In genomic region chr12:112401903-112402498, GRCh38 we compare ENCODE assay signal across 21 cellular contexts. TPM values are rescaled to one million over a fixed set of nuclear protein-coding genes. Genes with fewer than 3 reads are reported as not detected.
A peak's percentile ranks its signal among the peaks of the same experiment; 100 is the strongest.
DNase-seq lines count a peak whose midpoint lies in the region; ATAC-seq, FAIRE-seq and TF ChIP-seq lines count a peak whose summit lies in the region.
"Had no signal": no experiment of that assay in that cellular context is flagged by ENCODE, and none has a peak within 500 bp of the region (broad histone marks: within the 10 kb centered on the region; RNA-seq: fewer than 3 reads in every experiment).

No MANE protein-coding gene starts in this region.

- H3K79me2 ChIP-seq in K562 (ENCODE audit: control insufficient read depth, insufficient read depth, low read length) = peaks cover 12% of the 10 kb centered on the region

- no peak overlapping the region for H3K27ac ChIP-seq in A549
- H3K27ac ChIP-seq in K562 (ENCODE audit: extremely low read depth, low read depth, low read length) = no peak overlapping the region

- H3K9me3 ChIP-seq in A549 (no peaks in the 10 kb centered on the region), K562 (replicated peaks; ENCODE audit: control insufficient read depth, insufficient read depth, low read depth, low read length) (no peaks in the 10 kb centered on the region)
- H3K9me3 ChIP-seq: BE2C had no signal

- TF ChIP-seq RAD21 in A549 (conservative IDR thresholded peaks at IDR 0.05 in 1 of 2, IDR thresholded peaks at IDR 0.05 in 1 of 2) = no peak
- no peak for TF ChIP-seq RAD21 in K562 (CRISPR knock-in tag; conservative IDR thresholded peaks at IDR 0.05 in 1 of 2, IDR thresholded peaks at IDR 0.05 in 1 of 2)

- peak; percentile 43 for DNase-seq in DMS53 (lab: John Stamatoyannopoulos, UW)
- no peak for DNase-seq in DMS53 treated with DMSO at 0.1 percent for 48 hours (lab: John Stamatoyannopoulos, UW; ENCODE audit: unreplicated experiment)
- DNase-seq in A549 (ENCODE audit: low read depth in 1 of 2, low spot score in 1 of 2) = no peak
- no peak for DNase-seq in HEK293T (ENCODE audit: extremely low spot score)
- no peak for DNase-seq in K562 (ENCODE audit: extremely low read depth in 1 of 4, low spot score in 3 of 4)
- no peak for DNase-seq in NCI-H2107 (lab: John Stamatoyannopoulos, UW)
- DNase-seq in amygdala (lab: John Stamatoyannopoulos, UW) = no peak
- DNase-seq: 8988T; BE2C; CD4-positive, CD25-positive, alpha-beta regulatory T cell; COR-L47; H9; MM.1S; NCI-H1092; NCI-H1436 treated with DMSO at 0.1 percent for 48 hours; NCI-H2029; NCI-H2171 treated with DMSO at 0.1 percent for 48 hours; NCI-H446; NCI-H526 treated with DMSO at 0.1 percent for 48 hours; SHP77 had no signal

- TF ChIP-seq POLR2A in A549 (IDR thresholded peaks at IDR 0.05; ENCODE audit: low read length) (no peak), K562 (conservative IDR thresholded peaks at IDR 0.05) (no peak)

- no peaks in the 10 kb centered on the region for H3K9me1 ChIP-seq in K562 (ENCODE audit: control insufficient read depth, insufficient read depth, low read length)

- H3K27me3 ChIP-seq in K562 (ENCODE audit: control insufficient read depth in 2 of 2, insufficient read depth in 2 of 2, low read length in 2 of 2) = no peaks in the 10 kb centered on the region
- H3K27me3 ChIP-seq: BE2C had no signal

- no peak for FAIRE-seq in A549 (lab: Jason Lieb, UNC)
- no peak for FAIRE-seq in K562 (lab: Jason Lieb, UNC)

- in situ Hi-C loops in K562 (cut with MboI) = no loop called here

- no peak for TF ChIP-seq EP300 in A549 (IDR thresholded peaks at IDR 0.05)
- no peak for TF ChIP-seq EP300 in K562 (IDR thresholded peaks at IDR 0.05; ENCODE audit: low read length)

- 52% methylated on average over 5 of the region's 5 CpGs for WGBS in A549 (ENCODE audit: missing lambda C conversion rate)
- WGBS in K562 (ENCODE audit: insufficient coverage, low coverage, missing lambda C conversion rate) = 19% methylated on average over 5 of the region's 5 CpGs

- intact Hi-C loops in K562 (cut with micrococcal nuclease) = loop anchor here (10.0 kb wide), 1 partner anchor 557 kb away; the partner anchor contains the start of gene MAPKAPK5

- H3K4me3 ChIP-seq in A549 (no peak overlapping the region), K562 (no peak overlapping the region)

- no peak overlapping the region for H3K4me2 ChIP-seq in A549
- H3K4me2 ChIP-seq in K562 (ENCODE audit: insufficient read depth, low read length) = no peak overlapping the region

- H3K9ac ChIP-seq in K562 (ENCODE audit: insufficient read depth in 1 of 2, low read depth in 2 of 2, low read length in 2 of 2) = no peak overlapping the region

- BruUV-seq in K562 (replicated peaks; lab: Mats Ljungman, UMichigan) = no TSS peak

- H4K20me1 ChIP-seq in K562 (replicated peaks; ENCODE audit: control insufficient read depth, insufficient read depth, low read length) = peaks cover 23% of the 10 kb centered on the region

- POLR2A ChIA-PET in A549 (lab: Yijun Ruan, JAX) = interaction anchor here (0.6 kb wide), 2 partner anchors 15 to 34 kb away, joined by 3 to 8 read pairs; no protein-coding TSS in a partner anchor
- POLR2A ChIA-PET in HEK293T (lab: Yijun Ruan, JAX) = interaction anchor here (1.2 to 1.4 kb wide), 2 partner anchors 15 kb away, joined by 3 to 5 read pairs; no protein-coding TSS in a partner anchor
- POLR2A ChIA-PET in K562 (lab: Yijun Ruan, JAX) = interaction anchor here (0.6 to 1.9 kb wide), 5 partner anchors 10 to 388 kb away, joined by 3 to 7 read pairs (median 3); no protein-coding TSS in a partner anchor

- no peak overlapping the region for H2AFZ ChIP-seq in K562 (ENCODE audit: low read depth, low read length)

- CTCF ChIA-PET in A549 (lab: Yijun Ruan, JAX) = interaction anchor here (0.6 to 3.9 kb wide), 5 partner anchors 9 to 341 kb away, joined by 3 to 24 read pairs (median 3); no protein-coding TSS in a partner anchor
- CTCF ChIA-PET in HEK293T (lab: Yijun Ruan, JAX) = no interaction called here
- CTCF ChIA-PET in K562 (lab: Yijun Ruan, JAX; ENCODE audit: low intra/inter-chr PET ratio) = no interaction called here

- H3K4me1 ChIP-seq in A549 (peaks cover 9% of the 10 kb centered on the region), K562 (replicated peaks in 1 of 2; ENCODE audit: control insufficient read depth in 2 of 2, insufficient read depth in 2 of 2, low read length in 2 of 2) (peaks cover 5% of the 10 kb centered on the region in 2 experiments; a peak in 4 of 5 replicates)

- peaks cover 30% of the 10 kb centered on the region for H3K36me3 ChIP-seq in K562 (ENCODE audit: control insufficient read depth, insufficient read depth, low read length)

- peak; percentile 50 to 57; a peak in 4 of 6 replicates for ATAC-seq in A549
- ATAC-seq in K562 = no peak
- no peak for ATAC-seq in HG03108 (IDR thresholded peaks at IDR 0.05; ENCODE audit: unreplicated experiment)

- TF ChIP-seq CTCF in A549 (IDR thresholded peaks at IDR 0.05) (no peak), K562 (IDR thresholded peaks at IDR 0.05 in 2 of 3, conservative IDR thresholded peaks at IDR 0.05 in 1 of 3; ENCODE audit: insufficient read depth in 2 of 3, low read depth in 1 of 3, low read length in 3 of 3) (no peak)

RNA-seq across cellular contexts. Expression of gene RPL6, which starts 7.4 kb away (rescaled TPM):
- 2,693 and 2,889 TPM in 2 replicates for polyA plus RNA-seq in A549 (2011; rRNA removed)
- 1,349 and 1,454 TPM in 2 replicates for polyA plus RNA-seq in A549 (2012; cell fraction: cytosol; rRNA removed)
- 377 and 674 TPM in 2 replicates for polyA plus RNA-seq in A549 (2012; cell fraction: nucleus; rRNA removed)
- 1,572 to 1,776 TPM (median 1,661 TPM) in 3 replicates for polyA plus RNA-seq in A549 (2017; fragmentation: RNase III; extraction: RNeasy Plus Mini Kit Qiagen cat#74134 plus additional on column Dnase treatment)
- 507 and 753 TPM in 2 replicates for polyA minus RNA-seq in A549 (2011; rRNA and poly(A)+ RNA removed)
- 348 and 589 TPM in 2 replicates for total RNA-seq in K562 (2011; cell fraction: chromatin; rRNA removed; ENCODE audit: low replicate concordance)
- total RNA-seq in K562 (2011; cell fraction: nucleolus; rRNA removed) = 314 and 317 TPM in 2 replicates
- total RNA-seq in K562 (2011; cell fraction: nucleoplasm; rRNA removed) = 537 and 721 TPM in 2 replicates
- 1,529 and 1,811 TPM in 2 replicates for total RNA-seq in K562 (2014; rRNA removed)
- total RNA-seq in K562 (2014; rRNA removed; fragmentation: Illumina TruSeq; extraction: Trizol) = 3,099 and 3,427 TPM in 2 replicates
- total RNA-seq in K562 (2015; rRNA removed; fragmentation: Illumina TruSeq; extraction: Trizol) = 2,718 and 2,856 TPM in 2 replicates
- total RNA-seq in K562 (2021) = 1,959 and 2,095 TPM in 2 replicates
- 2,667 and 2,691 TPM in 2 replicates for polyA plus RNA-seq in K562 (2011; rRNA removed)
- polyA plus RNA-seq in K562 (2011; cell fraction: cytosol; rRNA removed) = 1,053 and 1,467 TPM in 2 replicates
- 536 and 802 TPM in 2 replicates for polyA plus RNA-seq in K562 (2011; cell fraction: nucleus; rRNA removed)
- polyA plus RNA-seq in K562 (2012) = 2,256 and 2,883 TPM in 2 replicates
- 2,543 and 3,103 TPM in 2 replicates for polyA plus RNA-seq in K562 (2014; fragmentation: Illumina TruSeq; extraction: Trizol)
- polyA plus RNA-seq in K562 (2014; fragmentation: Nextera tagmentation; extraction: Ambion mirVana) = 1,000 to 10,000 TPM; 1,519 to 1,617 TPM
- polyA plus RNA-seq in K562 (2014; rRNA removed) = 2,156 and 2,396 TPM in 2 replicates
- 731 and 844 TPM in 2 replicates for polyA minus RNA-seq in K562 (2011; rRNA and poly(A)+ RNA removed)
- polyA minus RNA-seq in K562 (2011; cell fraction: cytosol; rRNA and poly(A)+ RNA removed) = 462 and 473 TPM in 2 replicates
- 140 and 278 TPM in 2 replicates for polyA minus RNA-seq in K562 (2011; cell fraction: nucleus; rRNA and poly(A)+ RNA removed)

RNA-seq across cellular contexts. Expression of gene PTPN11, which starts 16.7 kb away (rescaled TPM):
- polyA plus RNA-seq in A549 (2011; rRNA removed) (111 and 194 TPM in 2 replicates), A549 (2017; fragmentation: RNase III; extraction: RNeasy Plus Mini Kit Qiagen cat#74134 plus additional on column Dnase treatment) (73.1 to 78.6 TPM (median 77.1 TPM) in 3 replicates), K562 (2011; rRNA removed) (56.0 and 79.7 TPM in 2 replicates), K562 (2014; fragmentation: Illumina TruSeq; extraction: Trizol) (72.8 and 83.0 TPM in 2 replicates), K562 (2014; fragmentation: Nextera tagmentation; extraction: Ambion mirVana) (10 to 100 TPM; 22.5 to 31.7 TPM), K562 (2014; rRNA removed) (50.5 and 52.5 TPM in 2 replicates)
- 40.4 and 45.9 TPM in 2 replicates for polyA plus RNA-seq in A549 (2012; cell fraction: cytosol; rRNA removed)
- 26.5 and 32.2 TPM in 2 replicates for polyA plus RNA-seq in A549 (2012; cell fraction: nucleus; rRNA removed)
- polyA minus RNA-seq in A549 (2011; rRNA and poly(A)+ RNA removed) = 73.8 and 78.2 TPM in 2 replicates
- total RNA-seq in K562 (2011; cell fraction: chromatin; rRNA removed; ENCODE audit: low replicate concordance) = 24.8 and 82.7 TPM in 2 replicates
- 12.2 and 13.9 TPM in 2 replicates for total RNA-seq in K562 (2011; cell fraction: nucleolus; rRNA removed)
- 23.9 and 32.5 TPM in 2 replicates for total RNA-seq in K562 (2011; cell fraction: nucleoplasm; rRNA removed)
- total RNA-seq in K562 (2014; rRNA removed) (59.6 and 64.9 TPM in 2 replicates), K562 (2014; rRNA removed; fragmentation: Illumina TruSeq; extraction: Trizol) (98.8 and 113 TPM in 2 replicates), K562 (2015; rRNA removed; fragmentation: Illumina TruSeq; extraction: Trizol) (92.7 and 100 TPM in 2 replicates), K562 (2021) (111 and 126 TPM in 2 replicates)
- polyA plus RNA-seq in K562 (2011; cell fraction: cytosol; rRNA removed) = 36.0 and 44.8 TPM in 2 replicates
- polyA plus RNA-seq in K562 (2011; cell fraction: nucleus; rRNA removed) = 15.8 and 16.7 TPM in 2 replicates
- 41.2 and 58.2 TPM in 2 replicates for polyA plus RNA-seq in K562 (2012)
- 180 and 192 TPM in 2 replicates for polyA minus RNA-seq in K562 (2011; rRNA and poly(A)+ RNA removed)
- polyA minus RNA-seq in K562 (2011; cell fraction: cytosol; rRNA and poly(A)+ RNA removed) = 66.4 and 78.4 TPM in 2 replicates
- polyA minus RNA-seq in K562 (2011; cell fraction: nucleus; rRNA and poly(A)+ RNA removed) = 14.3 and 24.5 TPM in 2 replicates

RNA-seq across cellular contexts. Expression of gene HECTD4, which starts 19.8 kb away (rescaled TPM):
- polyA plus RNA-seq in A549 (2011; rRNA removed) (14.7 and 21.4 TPM in 2 replicates), A549 (2017; fragmentation: RNase III; extraction: RNeasy Plus Mini Kit Qiagen cat#74134 plus additional on column Dnase treatment) (8.5 to 9.9 TPM (median 9.8 TPM) in 3 replicates), K562 (2011; rRNA removed) (11.0 and 16.1 TPM in 2 replicates), K562 (2014; fragmentation: Illumina TruSeq; extraction: Trizol) (13.6 and 14.6 TPM in 2 replicates), K562 (2014; fragmentation: Nextera tagmentation; extraction: Ambion mirVana) (1 to 10 TPM; 3.5 to 4.5 TPM), K562 (2014; rRNA removed) (11.5 and 14.7 TPM in 2 replicates)
- polyA plus RNA-seq in A549 (2012; cell fraction: cytosol; rRNA removed) = 14.7 and 16.5 TPM in 2 replicates
- polyA plus RNA-seq in A549 (2012; cell fraction: nucleus; rRNA removed) = 46.1 and 61.5 TPM in 2 replicates
- polyA minus RNA-seq in A549 (2011; rRNA and poly(A)+ RNA removed) = 37.6 and 41.5 TPM in 2 replicates
- total RNA-seq in K562 (2011; cell fraction: chromatin; rRNA removed; ENCODE audit: low replicate concordance) = 228 and 304 TPM in 2 replicates
- total RNA-seq in K562 (2011; cell fraction: nucleolus; rRNA removed) = 113 and 121 TPM in 2 replicates
- 142 and 162 TPM in 2 replicates for total RNA-seq in K562 (2011; cell fraction: nucleoplasm; rRNA removed)
- total RNA-seq in K562 (2014; rRNA removed) (8.4 and 12.5 TPM in 2 replicates), K562 (2014; rRNA removed; fragmentation: Illumina TruSeq; extraction: Trizol) (13.5 and 15.0 TPM in 2 replicates), K562 (2015; rRNA removed; fragmentation: Illumina TruSeq; extraction: Trizol) (15.6 and 17.3 TPM in 2 replicates), K562 (2021) (25.2 and 33.3 TPM in 2 replicates)
- 6.2 and 6.6 TPM in 2 replicates for polyA plus RNA-seq in K562 (2011; cell fraction: cytosol; rRNA removed)
- 57.5 and 62.2 TPM in 2 replicates for polyA plus RNA-seq in K562 (2011; cell fraction: nucleus; rRNA removed)
- 17.5 and 22.3 TPM in 2 replicates for polyA plus RNA-seq in K562 (2012)
- 56.9 and 62.2 TPM in 2 replicates for polyA minus RNA-seq in K562 (2011; rRNA and poly(A)+ RNA removed)
- 24.2 and 31.3 TPM in 2 replicates for polyA minus RNA-seq in K562 (2011; cell fraction: cytosol; rRNA and poly(A)+ RNA removed)
- polyA minus RNA-seq in K562 (2011; cell fraction: nucleus; rRNA and poly(A)+ RNA removed) = 47.9 and 93.0 TPM in 2 replicates

Comparison
In these comparisons a context has a peak if more than half of its experiments do, and no peak if none do; other contexts are left out.
1. ATAC-seq: peak in A549 (2 of 2); none in K562 (single experiment) and HG03108 (single experiment).